19 cellular contexts compared by ENCODE assay signal in genomic region chr18:73887801-73888200, GRCh38.
DNase-seq lines count a peak whose midpoint lies in the region; ATAC-seq and TF ChIP-seq lines count a peak whose summit lies in the region.
"Had no signal": no experiment of that assay in that cellular context is flagged by ENCODE, and none has a peak within 500 bp of the region (broad histone marks: within the 10 kb centered on the region; RNA-seq: fewer than 3 reads in every experiment).

No MANE protein-coding gene starts in this region.

- H2AK9ac ChIP-seq in IMR-90 (replicated peaks; ENCODE audit: low read depth, low read length, poor library complexity), result no peak overlapping the region

- H3K27me3 Mint-ChIP-seq in WTC11 (ENCODE audit: low read depth), result peaks cover 4% of the 10 kb centered on the region
- peaks cover 3% of the 10 kb centered on the region for H3K27me3 Mint-ChIP-seq in activated naive CD8-positive, alpha-beta T cell treated with anti-CD3 and anti-CD28 coated beads for 36 hours

- no peak overlapping the region for H2BK15ac ChIP-seq in IMR-90 (ENCODE audit: low read depth, low read length)

- H3K4me1 ChIP-seq in IMR-90 (ENCODE audit: control insufficient read depth, insufficient read depth, low read length), result no peaks in the 10 kb centered on the region
- no peaks in the 10 kb centered on the region for H3K4me1 ChIP-seq in esophagus muscularis mucosa
- H3K4me1 ChIP-seq: BE2C, BLaER1 had no signal

- H3K79me1 ChIP-seq in IMR-90 (ENCODE audit: low read depth in 1 of 2, low read length in 2 of 2), result no peaks in the 10 kb centered on the region

- no peak overlapping the region for H3K4me2 ChIP-seq in IMR-90 (ENCODE audit: low read depth, low read length)
- H3K4me2 ChIP-seq: BLaER1 had no signal

- no peaks in the 10 kb centered on the region for H4K20me1 ChIP-seq in IMR-90 (ENCODE audit: insufficient read depth, low read length)
- H4K20me1 ChIP-seq: BLaER1 had no signal

- dilution Hi-C loops in IMR-90 (cut with HindIII; ENCODE audit: low sequenced_read_pairs, unreplicated experiment), result no loop called here

- H2BK120ac ChIP-seq in IMR-90 (ENCODE audit: low read depth, low read length), result no peak overlapping the region

- H3K36me3 ChIP-seq in IMR-90 (ENCODE audit: control insufficient read depth, insufficient read depth, low read length) (no peaks in the 10 kb centered on the region), esophagus muscularis mucosa (no peaks in the 10 kb centered on the region)
- H3K36me3 ChIP-seq: BE2C, BLaER1 had no signal

- H3K9me3 ChIP-seq in IMR-90 (ENCODE audit: control insufficient read depth, insufficient read depth, low read length) (no peaks in the 10 kb centered on the region; the same call in 1 of the 2 replicates), esophagus muscularis mucosa (no peaks in the 10 kb centered on the region)
- H3K9me3 ChIP-seq: BE2C, BLaER1 had no signal

- no peak overlapping the region for H4K91ac ChIP-seq in IMR-90 (ENCODE audit: insufficient read depth, low read depth, low read length)

- ATAC-seq in IMR-90 (ENCODE audit: low read depth), result no peak
- no peak for ATAC-seq in WTC11

- H3K14ac ChIP-seq in IMR-90 (replicated peaks; ENCODE audit: low read depth, low read length), result no peak overlapping the region

- intact Hi-C loops in IMR-90 (cut with micrococcal nuclease), result no loop called here
- intact Hi-C loops in esophagus muscularis mucosa (cut with DNase I), result no loop called here

- H3K9ac ChIP-seq in IMR-90 (ENCODE audit: low read depth, low read length), result no peak overlapping the region
- H3K9ac ChIP-seq: BLaER1 had no signal

- H3K4ac ChIP-seq in IMR-90 (ENCODE audit: low read depth, low read length), result no peak overlapping the region

- DNase-seq in IMR-90, result no peak
- no peak for DNase-seq in WTC11 (ENCODE audit: low spot score)
- DNase-seq in esophagus muscularis mucosa (ENCODE audit: extremely low spot score), result peak; percentile 91
- DNase-seq in activated naive CD8-positive, alpha-beta T cell treated with anti-CD3 and anti-CD28 coated beads for 36 hours, result no peak
- no peak for DNase-seq in DMS153 treated with DMSO at 0.1 percent for 48 hours (lab: John Stamatoyannopoulos, UW; ENCODE audit: unreplicated experiment)
- DNase-seq: 8988T; ACHN; BE2C; C1 segment of cervical spinal cord; CD4-positive, alpha-beta memory T cell; CD4-positive, CD25-positive, alpha-beta regulatory T cell; CD8-positive, alpha-beta memory T cell; COR-L47; DMS 273 treated with DMSO at 0.1 percent for 48 hours; DMS153; DMS79 treated with DMSO at 0.1 percent for 48 hours; GF-D8 had no signal

- no peak overlapping the region for H3K4me3 Mint-ChIP-seq in WTC11
- no peak overlapping the region for H3K4me3 Mint-ChIP-seq in activated naive CD8-positive, alpha-beta T cell treated with anti-CD3 and anti-CD28 coated beads for 36 hours
- H3K4me3 Mint-ChIP-seq: CD14-positive monocyte; CD4-positive, alpha-beta memory T cell; CD4-positive, CD25-positive, alpha-beta regulatory T cell; CD8-positive, alpha-beta memory T cell had no signal

- peak overlapping the region; percentile 45 for H2AFZ ChIP-seq in IMR-90 (replicated peaks; ENCODE audit: low read length, poor library complexity)

- no peak overlapping the region for H2BK20ac ChIP-seq in IMR-90 (ENCODE audit: low read depth, low read length)

- no peak for TF ChIP-seq RAD21 in IMR-90 (IDR thresholded peaks at IDR 0.05; ENCODE audit: low read length)

- no peak overlapping the region for H3K18ac ChIP-seq in IMR-90 (ENCODE audit: low read depth, low read length)

- no peaks in the 10 kb centered on the region for H3K36me3 Mint-ChIP-seq in WTC11
- H3K36me3 Mint-ChIP-seq in activated naive CD8-positive, alpha-beta T cell treated with anti-CD3 and anti-CD28 coated beads for 36 hours, result no peaks in the 10 kb centered on the region
- H3K36me3 Mint-ChIP-seq: CD14-positive monocyte; CD4-positive, alpha-beta memory T cell; CD4-positive, CD25-positive, alpha-beta regulatory T cell; CD8-positive, alpha-beta memory T cell had no signal

- WGBS in IMR-90 (ENCODE audit: extremely low coverage in 2 of 2, insufficient read length in 1 of 2), 2 experiments, result 74% methylated on average over 2 of the region's 3 CpGs; no CpG with 5 or more reads in 1 of the 2 experiments
- WGBS in esophagus muscularis mucosa, result 71% methylated on average over 3 of the region's 3 CpGs

- H3K4me3 ChIP-seq in IMR-90 (ENCODE audit: insufficient read depth, low read depth, low read length), result no peak overlapping the region
- no peak overlapping the region for H3K4me3 ChIP-seq in esophagus muscularis mucosa
- H3K4me3 ChIP-seq: BLaER1 had no signal

- H3K56ac ChIP-seq in IMR-90 (ENCODE audit: extremely low read depth, insufficient read depth, low read length), result no peak overlapping the region

- in situ Hi-C loops in IMR-90 (cut with MboI; ENCODE audit: low sequenced_read_pairs), result no loop called here

- H3K4me1 Mint-ChIP-seq in WTC11, result peaks cover 25% of the 10 kb centered on the region
- no peaks in the 10 kb centered on the region for H3K4me1 Mint-ChIP-seq in activated naive CD8-positive, alpha-beta T cell treated with anti-CD3 and anti-CD28 coated beads for 36 hours
- H3K4me1 Mint-ChIP-seq: CD14-positive monocyte; CD4-positive, alpha-beta memory T cell; CD4-positive, CD25-positive, alpha-beta regulatory T cell; CD8-positive, alpha-beta memory T cell had no signal

- CTCF ChIA-PET in IMR-90 (lab: Yijun Ruan, JAX), result interaction anchor here (0.5 kb wide), 1 partner anchor 21 kb away, joined by 6 read pairs; no protein-coding TSS in a partner anchor
- CTCF ChIA-PET in WTC11 (lab: Charles Lee), result no interaction called here

- BruUV-seq in IMR-90 (replicated peaks; lab: Mats Ljungman, UMichigan), result no TSS peak

- H3K27me3 ChIP-seq in IMR-90 (ENCODE audit: control insufficient read depth, insufficient read depth, low read length), result no peaks in the 10 kb centered on the region; the same call in 1 of the 2 replicates
- no peaks in the 10 kb centered on the region for H3K27me3 ChIP-seq in esophagus muscularis mucosa
- H3K27me3 ChIP-seq: BE2C, BLaER1 had no signal

- H2AK5ac ChIP-seq in IMR-90 (ENCODE audit: low read depth, low read length), result no peak overlapping the region

- TF ChIP-seq POLR2A in IMR-90 (IDR thresholded peaks at IDR 0.05; ENCODE audit: low read depth, low read length) (no peak), esophagus muscularis mucosa (IDR thresholded peaks at IDR 0.05; ENCODE audit: low read depth) (no peak)

- no peaks in the 10 kb centered on the region for H3K9me1 ChIP-seq in IMR-90 (ENCODE audit: insufficient read depth, low read length)

- H3K27ac ChIP-seq in IMR-90 (ENCODE audit: insufficient read depth, low read length) (no peak overlapping the region), esophagus muscularis mucosa (replicated peaks in 1 of 4) (no peak overlapping the region)
- H3K27ac ChIP-seq: BLaER1 had no signal

- no peak overlapping the region for H3K23ac ChIP-seq in IMR-90 (ENCODE audit: low read depth, low read length)

- no peak overlapping the region for H4K5ac ChIP-seq in IMR-90 (ENCODE audit: low read depth, low read length)

- POLR2A ChIA-PET in IMR-90 (lab: Charles Lee; ENCODE audit: unreplicated experiment) (no interaction called here), WTC11 (lab: Charles Lee) (no interaction called here)

- no peak for TF ChIP-seq EP300 in esophagus muscularis mucosa (IDR thresholded peaks at IDR 0.05)

- no peak overlapping the region for H2BK5ac ChIP-seq in IMR-90 (ENCODE audit: low read depth, low read length, poor library complexity, severe bottlenecking)

- no peak for TF ChIP-seq CTCF in IMR-90 (conservative IDR thresholded peaks at IDR 0.05; ENCODE audit: low read depth, low read length)
- no peak for TF ChIP-seq CTCF in WTC11 (IDR thresholded peaks at IDR 0.05)
- no peak for TF ChIP-seq CTCF in esophagus muscularis mucosa (IDR thresholded peaks at IDR 0.05)

- H3K9me3 Mint-ChIP-seq in WTC11, result peaks cover 4% of the 10 kb centered on the region
- H3K9me3 Mint-ChIP-seq in activated naive CD8-positive, alpha-beta T cell treated with anti-CD3 and anti-CD28 coated beads for 36 hours, result no peaks in the 10 kb centered on the region
- H3K9me3 Mint-ChIP-seq: CD4-positive, alpha-beta memory T cell; CD8-positive, alpha-beta memory T cell had no signal

- H3K27ac Mint-ChIP-seq in WTC11, result peak overlapping the region; percentile 68; the same call in 1 of the 2 replicates
- H3K27ac Mint-ChIP-seq in activated naive CD8-positive, alpha-beta T cell treated with anti-CD3 and anti-CD28 coated beads for 36 hours, result no peak overlapping the region
- H3K27ac Mint-ChIP-seq: CD14-positive monocyte; CD4-positive, alpha-beta memory T cell; CD4-positive, CD25-positive, alpha-beta regulatory T cell; CD8-positive, alpha-beta memory T cell had no signal

- H4K8ac ChIP-seq in IMR-90 (ENCODE audit: low read depth in 2 of 2, low read length in 2 of 2), result no peak overlapping the region

TF ChIP-seq in IMR-90, 13 proteins besides CTCF, POLR2A, EP300 and RAD21:
- TF ChIP-seq MXI1 (IDR thresholded peaks at IDR 0.05; ENCODE audit: borderline replicate concordance, low read depth, low read length), result no peak
- TF ChIP-seq BHLHE40 (IDR thresholded peaks at IDR 0.05; ENCODE audit: low read depth, low read length), result no peak
- TF ChIP-seq RCOR1 (IDR thresholded peaks at IDR 0.05; ENCODE audit: insufficient replicate concordance, low read length), result no peak
- no peak for TF ChIP-seq CHD1 (IDR thresholded peaks at IDR 0.05; ENCODE audit: low read depth, low read length)
TF ChIP-seq in IMR-90: peak in this region for 0.

TF ChIP-seq in WTC11, 78 proteins besides CTCF, POLR2A, EP300 and RAD21:
- TF ChIP-seq SP1 (CRISPR knock-in tag; conservative IDR thresholded peaks at IDR 0.05) (no peak), PRRX2 (CRISPR knock-in tag; IDR thresholded peaks at IDR 0.05) (no peak), ZNF416 (CRISPR knock-in tag; IDR thresholded peaks at IDR 0.05) (no peak), E2F1 (CRISPR knock-in tag; IDR thresholded peaks at IDR 0.05) (no peak), CBFB (CRISPR knock-in tag; IDR thresholded peaks at IDR 0.05; ENCODE audit: low read depth) (no peak), SMAD3 (CRISPR knock-in tag; IDR thresholded peaks at IDR 0.05; ENCODE audit: borderline replicate concordance) (no peak), JAZF1 (CRISPR knock-in tag; IDR thresholded peaks at IDR 0.05) (no peak), GRHL2 (CRISPR knock-in tag; IDR thresholded peaks at IDR 0.05; ENCODE audit: insufficient replicate concordance, severe bottlenecking) (no peak), TP53 (CRISPR knock-in tag; IDR thresholded peaks at IDR 0.05) (no peak), ESRRA (CRISPR knock-in tag; IDR thresholded peaks at IDR 0.05; ENCODE audit: borderline replicate concordance) (no peak)
TF ChIP-seq in WTC11: peak in this region for 0.
